ENCODE assay signal across 1 cellular context in genomic region chr22:46563381-46564083, GRCh38.
TF ChIP-seq lines count a peak whose summit lies in the region.

No MANE protein-coding gene starts in this region.

TF ChIP-seq in HepG2, 621 proteins besides CTCF, POLR2A, EP300 and RAD21 (continued from another document):
- TF ChIP-seq ZNF44 (CRISPR knock-in tag; IDR thresholded peaks at IDR 0.05) (0 out of 2 replicates have a peak, but pooled peaks have one; percentile 82), ZNF496 (CRISPR knock-in tag; IDR thresholded peaks at IDR 0.05; ENCODE audit: insufficient replicate concordance) (no peak), FOXC1 (CRISPR knock-in tag; IDR thresholded peaks at IDR 0.05; ENCODE audit: borderline replicate concordance) (peak; percentile 78), ZNF350 (CRISPR knock-in tag; IDR thresholded peaks at IDR 0.05; ENCODE audit: borderline replicate concordance, low read depth) (peak; percentile 61; the same call in 1 of the 2 replicates), FOXK1 (CRISPR knock-in tag; IDR thresholded peaks at IDR 0.05; ENCODE audit: borderline replicate concordance, low read depth) (0 out of 2 replicates have a peak, but pooled peaks have one; percentile 10), ZNF724P (CRISPR knock-in tag; IDR thresholded peaks at IDR 0.05; ENCODE audit: borderline replicate concordance) (peak; percentile 73; the same call in 1 of the 2 replicates), MXD3 (CRISPR knock-in tag; IDR thresholded peaks at IDR 0.05) (0 out of 2 replicates have a peak, but pooled peaks have one; percentile 46), FOXK2 (IDR thresholded peaks at IDR 0.05) (no peak), HNRNPL (IDR thresholded peaks at IDR 0.05; ENCODE audit: low read depth, low read length) (peak; percentile 96)
